In genomic region chr1:95084317-95085176, GRCh38 we compare ENCODE assay signal across 9 cellular contexts. TPM values are rescaled to one million over a fixed set of nuclear protein-coding genes. Genes with fewer than 3 reads are reported as not detected.
DNase-seq lines count a peak whose midpoint lies in the region; ATAC-seq and TF ChIP-seq lines count a peak whose summit lies in the region.
"Had no signal": no experiment of that assay in that cellular context is flagged by ENCODE, and none has a peak within 500 bp of the region (broad histone marks: within the 10 kb centered on the region; RNA-seq: fewer than 3 reads in every experiment).

No MANE protein-coding gene starts in this region.

- peaks cover 4% of the 10 kb centered on the region for H3K4me1 Mint-ChIP-seq in CD8-positive, alpha-beta T cell (ENCODE audit: low read depth)

- H3K27ac Mint-ChIP-seq in CD8-positive, alpha-beta T cell: no peak overlapping the region

- POLR2A ChIA-PET in CD8-positive, alpha-beta T cell (lab: Charles Lee): interaction anchor here (1.0 to 1.1 kb wide), 2 partner anchors 11 to 149 kb away, joined by 4 read pairs; partner anchors contain the start of genes ALG14 and RWDD3

- no peaks in the 10 kb centered on the region for H3K4me1 ChIP-seq in CD8-positive, alpha-beta T cell (ENCODE audit: insufficient read depth, low read length)

- no peak overlapping the region for H3K4me3 ChIP-seq in CD8-positive, alpha-beta T cell (ENCODE audit: low read depth, low read length)
- no peak overlapping the region for H3K4me3 ChIP-seq in cardiac fibroblast (replicated peaks in 1 of 2; ENCODE audit: low read depth in 2 of 2, low read length in 2 of 2)
- H3K4me3 ChIP-seq: skin epidermis had no signal

- no peak overlapping the region for H3K4me3 Mint-ChIP-seq in CD8-positive, alpha-beta T cell

- no peaks in the 10 kb centered on the region for H3K36me3 ChIP-seq in CD8-positive, alpha-beta T cell (ENCODE audit: insufficient read depth, low read length)

- CTCF ChIA-PET in CD8-positive, alpha-beta T cell (lab: Charles Lee): interaction anchor here (0.5 to 4.6 kb wide), 17 partner anchors 9 to 1052 kb away, joined by 3 to 37 read pairs (median 4); partner anchors contain the start of genes ALG14, RWDD3 and TLCD4

- peak; percentile 66 for ATAC-seq in CD8-positive, alpha-beta T cell
- peak; percentile 64 for ATAC-seq in HG02973 (IDR thresholded peaks at IDR 0.05; ENCODE audit: unreplicated experiment)

- intact Hi-C loops in CD8-positive, alpha-beta T cell (cut with DNase I, micrococcal nuclease): loop anchor here in 1 of 2 experiments (1.0 kb wide), 2 partner anchors 11 to 150 kb away; partner anchors contain the start of gene RWDD3

- in situ Hi-C loops in GM13977 (cut with MboI; ENCODE audit: low pct_unique_long_range_greater_than_20kb, low sequenced_read_pairs, unreplicated experiment): loop anchor here (10.0 kb wide), 1 partner anchor 150 kb away; the partner anchor contains the start of gene RWDD3

- TF ChIP-seq CTCF in CD8-positive, alpha-beta T cell (IDR thresholded peaks at IDR 0.05): peak; percentile 63
- TF ChIP-seq CTCF in GM13977 (IDR thresholded peaks at IDR 0.05; ENCODE audit: extremely low read depth, insufficient read depth, missing control alignments): peak; percentile 79
- peak; percentile 74 for TF ChIP-seq CTCF in cardiac fibroblast (IDR thresholded peaks at IDR 0.05; ENCODE audit: low read depth, low read length)

- H3K9me3 ChIP-seq in CD8-positive, alpha-beta T cell (ENCODE audit: low read length): no peaks in the 10 kb centered on the region

- no peak overlapping the region for H3K27ac ChIP-seq in CD8-positive, alpha-beta T cell (ENCODE audit: low read depth, low read length)
- H3K27ac ChIP-seq: skin epidermis had no signal

- H3K27me3 ChIP-seq in CD8-positive, alpha-beta T cell (ENCODE audit: insufficient read depth, low read length): no peaks in the 10 kb centered on the region

- no peaks in the 10 kb centered on the region for H3K36me3 Mint-ChIP-seq in CD8-positive, alpha-beta T cell

- H3K27me3 Mint-ChIP-seq in CD8-positive, alpha-beta T cell (ENCODE audit: low read depth): peaks cover 9% of the 10 kb centered on the region

- DNase-seq in CD8-positive, alpha-beta T cell: peak in 3 of 7 experiments; percentile 17 to 19 (median 18)
- peak; percentile 74 for DNase-seq in GM13977 (ENCODE audit: low spot score)
- peak; percentile 79 for DNase-seq in NCI-H82 (lab: John Stamatoyannopoulos, UW)
- peak; percentile 29 to 41 for DNase-seq in cardiac fibroblast (ENCODE audit: low read depth in 2 of 2)
- peak; percentile 38 to 40 for DNase-seq in lung microvascular endothelial cell (ENCODE audit: low read depth in 2 of 2)
- DNase-seq in AG08396 (ENCODE audit: low spot score): no peak
- no peak for DNase-seq in mesenteric fat pad (ENCODE audit: low spot score)

- H3K9me3 Mint-ChIP-seq in CD8-positive, alpha-beta T cell: no peaks in the 10 kb centered on the region

RNA-seq across cellular contexts. Expression of gene ALG14, which starts 11.8 kb away (rescaled TPM):
- total RNA-seq in CD8-positive, alpha-beta T cell: under 1 TPM; 0.27 to 0.61 TPM
- total RNA-seq in lung microvascular endothelial cell (1.6 and 2.0 TPM in 2 replicates), mesenteric fat pad (8.1 TPM)

RNA-seq across cellular contexts. Expression of gene TLCD4, which starts 32.6 kb away (rescaled TPM):
- under 1 TPM in 1 of 2 experiments, not detected in 1; 0.05 TPM for total RNA-seq in CD8-positive, alpha-beta T cell
- total RNA-seq in lung microvascular endothelial cell (under 0.01 TPM in 2 replicates), mesenteric fat pad (15.9 TPM)

Comparison
In these comparisons a context has a peak if more than half of its experiments do, and no peak if none do; other contexts are left out.
1. DNase-seq: peak in GM13977 (single experiment), NCI-H82 (single experiment), cardiac fibroblast (2 of 2) and lung microvascular endothelial cell (2 of 2); none in AG08396 (single experiment) and mesenteric fat pad (single experiment).
2. RNA of gene TLCD4, which starts 32.6 kb away (total RNA-seq): 15.9 TPM in mesenteric fat pad (single experiment); 0.05 TPM in CD8-positive, alpha-beta T cell and under 0.01 TPM in lung microvascular endothelial cell; every median in the first group is over 10 times any median in the second.
3. Peak in every context shown above with its lines, with median percentiles within 50 percentile points of each other: CTCF ChIP-seq.